15 cellular contexts compared by ENCODE assay signal in the genomic region with DNA sequence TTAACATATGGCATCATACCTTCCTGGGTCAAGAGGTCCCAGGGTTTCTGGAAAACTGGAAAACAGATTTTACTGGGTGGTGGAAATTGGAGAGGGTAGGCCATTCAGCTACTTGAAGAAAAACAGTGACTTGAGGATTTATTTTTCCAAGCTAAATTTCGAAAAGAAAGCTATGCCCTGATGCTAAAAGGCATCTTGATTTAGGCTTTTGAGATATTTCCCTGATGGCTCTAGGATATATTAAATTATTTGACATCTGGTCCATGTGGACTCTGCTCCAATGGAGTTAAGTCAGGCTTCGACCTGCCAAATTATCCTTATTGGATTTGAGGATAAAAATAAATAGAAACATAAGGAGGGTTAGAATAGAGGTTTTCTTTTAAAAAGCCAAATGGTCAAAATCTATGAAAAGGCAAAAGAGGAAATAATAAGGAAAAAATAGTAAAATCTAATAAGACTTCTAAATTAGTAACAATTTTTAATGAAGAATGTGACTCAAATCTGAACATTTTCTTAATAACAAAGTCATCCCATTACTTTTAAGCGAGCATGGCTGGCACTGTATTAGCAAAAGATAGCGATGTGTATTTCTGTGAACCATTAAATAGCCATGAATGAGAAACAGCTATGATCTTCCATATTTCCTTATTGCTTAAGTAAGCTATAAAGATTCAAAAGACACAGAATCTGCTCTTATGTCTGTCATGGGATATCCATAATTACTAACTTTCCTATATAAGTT.
DNase-seq lines count a peak whose midpoint lies in the region; ATAC-seq, FAIRE-seq and TF ChIP-seq lines count a peak whose summit lies in the region.
"Had no signal": no experiment of that assay in that cellular context is flagged by ENCODE, and none has a peak within 500 bp of the region (broad histone marks: within the 10 kb centered on the region; RNA-seq: fewer than 3 reads in every experiment).

No MANE protein-coding gene starts in this region.

- no peaks in the 10 kb centered on the region for H3K36me3 Mint-ChIP-seq in nephron (ENCODE audit: low read depth)
- H3K36me3 Mint-ChIP-seq in progenitor cell of endocrine pancreas (ENCODE audit: insufficient read depth) = no peaks in the 10 kb centered on the region
- H3K36me3 Mint-ChIP-seq: CD4-positive, alpha-beta memory T cell had no signal

- peak; percentile 90 for DNase-seq in NCI-H82 (lab: John Stamatoyannopoulos, UW)
- DNase-seq in progenitor cell of endocrine pancreas (ENCODE audit: low spot score, unreplicated experiment) = no peak
- no peak for DNase-seq in frontal cortex (ENCODE audit: low spot score in 2 of 2)
- DNase-seq in stimulated activated CD4-positive, alpha-beta T cell treated with anti-CD3 and anti-CD28 coated beads, Interleukin-15, amount 100 ng/mL, for 24 hours = no peak
- DNase-seq: C1 segment of cervical spinal cord; CD4-positive, alpha-beta memory T cell; DND-41 had no signal

- FAIRE-seq in frontal cortex (lab: Jason Lieb, UNC) = no peak
- FAIRE-seq: A204.1, H1, HepG2, HTR-8/SVneo had no signal

- no peaks in the 10 kb centered on the region for H3K9me3 Mint-ChIP-seq in nephron
- peaks cover 5% of the 10 kb centered on the region for H3K9me3 Mint-ChIP-seq in progenitor cell of endocrine pancreas (ENCODE audit: low read depth)

- peaks cover 41% of the 10 kb centered on the region for H3K4me1 Mint-ChIP-seq in nephron
- peaks cover 29% of the 10 kb centered on the region for H3K4me1 Mint-ChIP-seq in progenitor cell of endocrine pancreas (ENCODE audit: low read depth)
- H3K4me1 Mint-ChIP-seq: B cell; CD4-positive, alpha-beta memory T cell had no signal

- H3K27ac Mint-ChIP-seq in nephron (peak overlapping the region in 2 of 3 experiments; percentile 62 to 92), progenitor cell of endocrine pancreas (peak overlapping the region; percentile 37)
- H3K27ac Mint-ChIP-seq: B cell; CD4-positive, alpha-beta memory T cell had no signal

- H3K27me3 Mint-ChIP-seq in nephron (ENCODE audit: low read depth) (peaks cover 6% of the 10 kb centered on the region), progenitor cell of endocrine pancreas (no peaks in the 10 kb centered on the region)

- no peak; the same call in 2 of the 3 replicates for ATAC-seq in SK-N-SH treated with all-trans-retinoic acid at 6 μM for 48 hours
- ATAC-seq in HG03469 (IDR thresholded peaks at IDR 0.05; ENCODE audit: unreplicated experiment) = no peak
- ATAC-seq: HepG2 had no signal

- TF ChIP-seq CTCF in nephron (IDR thresholded peaks at IDR 0.05; ENCODE audit: unreplicated experiment in 3 of 3) (no peak), progenitor cell of endocrine pancreas (IDR thresholded peaks at IDR 0.05; ENCODE audit: unreplicated experiment) (no peak)

- H3K4me3 Mint-ChIP-seq in nephron = no peak overlapping the region
- H3K4me3 Mint-ChIP-seq in progenitor cell of endocrine pancreas (ENCODE audit: low read depth) = no peak overlapping the region
- H3K4me3 Mint-ChIP-seq: B cell; CD4-positive, alpha-beta memory T cell had no signal

TF ChIP-seq in SK-N-SH treated with all-trans-retinoic acid at 6 μM for 48 hours, 23 proteins besides CTCF, POLR2A, EP300 and RAD21:
- TF ChIP-seq BACH2 (CRISPR knock-in tag; IDR thresholded peaks at IDR 0.05; ENCODE audit: borderline replicate concordance) (no peak), CSDC2 (CRISPR knock-in tag; IDR thresholded peaks at IDR 0.05) (no peak), TCF4 (CRISPR knock-in tag; IDR thresholded peaks at IDR 0.05; ENCODE audit: borderline replicate concordance) (peak; percentile 99), ESRRG (CRISPR knock-in tag; IDR thresholded peaks at IDR 0.05) (peak; percentile 91; the same call in 1 of the 2 replicates), ARNTL (CRISPR knock-in tag; IDR thresholded peaks at IDR 0.05; ENCODE audit: borderline replicate concordance, low read depth) (no peak), ZC3H10 (CRISPR knock-in tag; IDR thresholded peaks at IDR 0.05) (peak; percentile 70; the same call in 1 of the 2 replicates), ZNF565 (CRISPR knock-in tag; conservative IDR thresholded peaks at IDR 0.05; ENCODE audit: low read depth) (peak; percentile 2; the same call in 1 of the 2 replicates), ISL1 (CRISPR knock-in tag; IDR thresholded peaks at IDR 0.05) (peak; percentile 98), RARB (CRISPR knock-in tag; IDR thresholded peaks at IDR 0.05) (no peak), ZNF8 (CRISPR knock-in tag; IDR thresholded peaks at IDR 0.05) (peak; percentile 65; the same call in 1 of the 2 replicates), SNAI2 (CRISPR knock-in tag; IDR thresholded peaks at IDR 0.05) (peak; percentile 95), CSRNP3 (CRISPR knock-in tag; IDR thresholded peaks at IDR 0.05) (peak; percentile 92; the same call in 1 of the 2 replicates), GLIS3 (CRISPR knock-in tag; IDR thresholded peaks at IDR 0.05) (peak; percentile 42), PATZ1 (CRISPR knock-in tag; IDR thresholded peaks at IDR 0.05; ENCODE audit: borderline replicate concordance) (peak; percentile 72; the same call in 1 of the 2 replicates)
- TF ChIP-seq, protein P1, sequence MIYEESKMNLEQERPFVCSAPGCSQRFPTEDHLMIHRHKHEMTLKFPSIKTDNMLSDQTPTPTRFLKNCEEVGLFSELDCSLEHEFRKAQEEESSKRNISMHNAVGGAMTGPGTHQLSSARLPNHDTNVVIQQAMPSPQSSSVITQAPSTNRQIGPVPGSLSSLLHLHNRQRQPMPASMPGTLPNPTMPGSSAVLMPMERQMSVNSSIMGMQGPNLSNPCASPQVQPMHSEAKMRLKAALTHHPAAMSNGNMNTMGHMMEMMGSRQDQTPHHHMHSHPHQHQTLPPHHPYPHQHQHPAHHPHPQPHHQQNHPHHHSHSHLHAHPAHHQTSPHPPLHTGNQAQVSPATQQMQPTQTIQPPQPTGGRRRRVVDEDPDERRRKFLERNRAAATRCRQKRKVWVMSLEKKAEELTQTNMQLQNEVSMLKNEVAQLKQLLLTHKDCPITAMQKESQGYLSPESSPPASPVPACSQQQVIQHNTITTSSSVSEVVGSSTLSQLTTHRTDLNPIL (CRISPR knock-in tag; IDR thresholded peaks at IDR 0.05; ENCODE audit: low read depth) = peak; percentile 84; the same call in 1 of the 2 replicates
- TF ChIP-seq, protein P2, sequence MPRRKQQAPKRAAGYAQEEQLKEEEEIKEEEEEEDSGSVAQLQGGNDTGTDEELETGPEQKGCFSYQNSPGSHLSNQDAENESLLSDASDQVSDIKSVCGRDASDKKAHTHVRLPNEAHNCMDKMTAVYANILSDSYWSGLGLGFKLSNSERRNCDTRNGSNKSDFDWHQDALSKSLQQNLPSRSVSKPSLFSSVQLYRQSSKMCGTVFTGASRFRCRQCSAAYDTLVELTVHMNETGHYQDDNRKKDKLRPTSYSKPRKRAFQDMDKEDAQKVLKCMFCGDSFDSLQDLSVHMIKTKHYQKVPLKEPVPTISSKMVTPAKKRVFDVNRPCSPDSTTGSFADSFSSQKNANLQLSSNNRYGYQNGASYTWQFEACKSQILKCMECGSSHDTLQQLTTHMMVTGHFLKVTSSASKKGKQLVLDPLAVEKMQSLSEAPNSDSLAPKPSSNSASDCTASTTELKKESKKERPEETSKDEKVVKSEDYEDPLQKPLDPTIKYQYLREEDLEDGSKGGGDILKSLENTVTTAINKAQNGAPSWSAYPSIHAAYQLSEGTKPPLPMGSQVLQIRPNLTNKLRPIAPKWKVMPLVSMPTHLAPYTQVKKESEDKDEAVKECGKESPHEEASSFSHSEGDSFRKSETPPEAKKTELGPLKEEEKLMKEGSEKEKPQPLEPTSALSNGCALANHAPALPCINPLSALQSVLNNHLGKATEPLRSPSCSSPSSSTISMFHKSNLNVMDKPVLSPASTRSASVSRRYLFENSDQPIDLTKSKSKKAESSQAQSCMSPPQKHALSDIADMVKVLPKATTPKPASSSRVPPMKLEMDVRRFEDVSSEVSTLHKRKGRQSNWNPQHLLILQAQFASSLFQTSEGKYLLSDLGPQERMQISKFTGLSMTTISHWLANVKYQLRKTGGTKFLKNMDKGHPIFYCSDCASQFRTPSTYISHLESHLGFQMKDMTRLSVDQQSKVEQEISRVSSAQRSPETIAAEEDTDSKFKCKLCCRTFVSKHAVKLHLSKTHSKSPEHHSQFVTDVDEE (CRISPR knock-in tag; IDR thresholded peaks at IDR 0.05) = peak; percentile 50
TF ChIP-seq in SK-N-SH treated with all-trans-retinoic acid at 6 μM for 48 hours: peak in this region for 12.
